Comparison of ENCODE assay signal across 8 cellular contexts in genomic region chr4:82223715-82224114, GRCh38.
A peak's percentile ranks its signal among the peaks of the same experiment; 100 is the strongest.
DNase-seq lines count a peak whose midpoint lies in the region; ATAC-seq and TF ChIP-seq lines count a peak whose summit lies in the region.

No MANE protein-coding gene starts in this region.

- DNase-seq in activated B cell treated with CpG ODN at 0.5 μM for 24 hours, result no peak
- DNase-seq in naive B cell, result peak; percentile 69
- no peak for DNase-seq in NCI-H1048 (lab: John Stamatoyannopoulos, UW)
- no peak for DNase-seq in D341Med (ENCODE audit: low spot score)
- no peak for DNase-seq in NCI-H748 treated with DMSO at 0.1 percent for 48 hours (lab: John Stamatoyannopoulos, UW)

- peak; percentile 87 for ATAC-seq in GM18519 (IDR thresholded peaks at IDR 0.05; ENCODE audit: low FRiP score, unreplicated experiment)
- peak; percentile 79 for ATAC-seq in HG03442 (IDR thresholded peaks at IDR 0.05; ENCODE audit: unreplicated experiment)
- peak; percentile 99 for ATAC-seq in activated B cell treated with CpG ODN at 0.5 μM for 24 hours (ENCODE audit: low read depth)
- peak; percentile 100 for ATAC-seq in naive B cell (ENCODE audit: low read depth in 2 of 2)
- no peak for ATAC-seq in HG03460 (IDR thresholded peaks at IDR 0.05; ENCODE audit: unreplicated experiment)

- H3K4me3 Mint-ChIP-seq in activated B cell treated with CpG ODN at 0.5 μM for 24 hours (peak overlapping the region; percentile 49), naive B cell (peak overlapping the region in 7 of 8 donors; percentile 0 to 87 (median 62))

- H3K9me3 Mint-ChIP-seq in activated B cell treated with CpG ODN at 0.5 μM for 24 hours, result peaks cover 3% of the 10 kb centered on the region
- peaks cover 0 to 6% (median 2%) of the 10 kb centered on the region in 7 donors for H3K9me3 Mint-ChIP-seq in naive B cell

- peak overlapping the region; percentile 31 for H3K27ac Mint-ChIP-seq in activated B cell treated with CpG ODN at 0.5 μM for 24 hours
- H3K27ac Mint-ChIP-seq in naive B cell, result peak overlapping the region in 3 of 6 donors; percentile 3 to 88 (median 8)

- intact Hi-C loops in activated B cell treated with CpG ODN at 0.5 μM for 24 hours (cut with micrococcal nuclease), result loop anchor here (5.0 kb wide), 1 partner anchor 139 kb away; no protein-coding TSS in a partner anchor

- TF ChIP-seq CTCF in activated B cell treated with CpG ODN at 0.5 μM for 24 hours (IDR thresholded peaks at IDR 0.05), result no peak

- H3K4me1 Mint-ChIP-seq in activated B cell treated with CpG ODN at 0.5 μM for 24 hours (peaks cover 19% of the 10 kb centered on the region), naive B cell (peaks cover 11 to 16% (median 13%) of the 10 kb centered on the region in 3 donors)

- CTCF ChIA-PET in activated B cell treated with CpG ODN at 0.5 μM for 24 hours (lab: Charles Lee), result interaction anchor here (1.0 kb wide), 1 partner anchor 62 kb away, joined by 4 read pairs; no protein-coding TSS in a partner anchor

- POLR2A ChIA-PET in activated B cell treated with CpG ODN at 0.5 μM for 24 hours (lab: Charles Lee), result no interaction called here

- H3K36me3 Mint-ChIP-seq in activated B cell treated with CpG ODN at 0.5 μM for 24 hours (ENCODE audit: low read depth) (no peaks in the 10 kb centered on the region), naive B cell (no peaks in the 10 kb centered on the region)

- H3K27me3 Mint-ChIP-seq in activated B cell treated with CpG ODN at 0.5 μM for 24 hours, result peaks cover 2% of the 10 kb centered on the region
- H3K27me3 Mint-ChIP-seq in naive B cell, result no peaks in the 10 kb centered on the region
